17 cellular contexts compared by ENCODE assay signal in the genomic region with DNA sequence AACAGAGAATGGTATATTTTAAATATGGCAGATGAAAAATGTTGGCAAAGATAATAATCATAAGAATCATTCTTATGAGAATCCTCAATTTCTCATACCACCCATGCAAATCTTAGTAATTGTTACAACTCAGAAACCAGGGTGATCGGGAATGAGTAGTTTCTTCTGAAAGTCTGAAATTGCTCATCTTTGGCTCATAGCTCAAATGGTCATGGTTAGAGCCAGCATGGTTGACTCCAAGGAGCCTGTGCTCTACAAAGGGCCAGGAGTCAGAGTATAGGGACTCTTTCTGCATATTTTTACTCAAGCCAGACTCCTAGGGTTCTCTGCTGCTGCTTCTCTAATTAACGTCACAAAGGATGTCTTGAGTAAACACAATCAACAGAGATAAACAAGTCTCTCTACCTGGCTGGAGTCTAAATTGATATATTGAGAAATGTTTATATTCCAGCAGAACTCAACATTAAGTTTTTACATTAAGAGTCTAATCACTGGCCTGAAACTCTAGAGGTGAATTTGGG. TPM values are rescaled to one million over a fixed set of nuclear protein-coding genes. Genes with fewer than 3 reads are reported as not detected.
DNase-seq lines count a peak whose midpoint lies in the region; ATAC-seq and TF ChIP-seq lines count a peak whose summit lies in the region.
"Had no signal": no experiment of that assay in that cellular context is flagged by ENCODE, and none has a peak within 500 bp of the region (broad histone marks: within the 10 kb centered on the region; RNA-seq: fewer than 3 reads in every experiment).

No MANE protein-coding gene starts in this region.

- peaks cover 49% of the 10 kb centered on the region for H3K4me1 Mint-ChIP-seq in activated T-cell treated with anti-CD3 and anti-CD28 coated beads, Interleukin-2, amount 50 U/mL, for 4 hours (ENCODE audit: low read depth)
- H3K4me1 Mint-ChIP-seq in T-helper 17 cell (peaks cover 35% of the 10 kb centered on the region), glutamatergic neuron (ENCODE audit: low read depth, unreplicated experiment) (peaks cover 11% of the 10 kb centered on the region)
- H3K4me1 Mint-ChIP-seq in stimulated activated naive B cell treated with anti-CD40 and anti-IgM and Interleukin-4, amounts not matched to agents 10 μg/mL and 1 μg/mL and 100 μg/mL, for 72 hours, result peaks cover 51 to 73% of the 10 kb centered on the region in 2 donors

- DNase-seq in activated T-cell treated with anti-CD3 and anti-CD28 coated beads, Interleukin-2, amount 50 U/mL, for 4 hours, result no peak
- no peak for DNase-seq in activated T-cell treated with anti-CD3 and anti-CD28 coated beads, Interleukin-2, amount 50 U/mL, for 1 hour
- DNase-seq in T-helper 17 cell, result no peak
- no peak for DNase-seq in glutamatergic neuron
- DNase-seq in stimulated activated naive B cell treated with anti-CD40 and anti-IgM and Interleukin-4, amounts not matched to agents 10 μg/mL and 1 μg/mL and 100 μg/mL, for 72 hours, result no peak
- DNase-seq in omental fat pad (ENCODE audit: low spot score), result no peak
- DNase-seq: activated effector memory CD4-positive, alpha-beta T cell treated with Interleukin-2 at 50 U/mL for 16 hours; body of pancreas; dorsolateral prefrontal cortex; NCI-H187 treated with DMSO at 0.1 percent for 48 hours; NCI-H524 treated with DMSO at 0.1 percent for 48 hours; tibial artery; WERI-Rb-1 had no signal

- no peak for TF ChIP-seq CTCF in glutamatergic neuron (IDR thresholded peaks at IDR 0.05; ENCODE audit: partially characterized antibody, unreplicated experiment)
- TF ChIP-seq CTCF in omental fat pad (IDR thresholded peaks at IDR 0.05), result no peak

- H3K9me3 Mint-ChIP-seq in activated T-cell treated with anti-CD3 and anti-CD28 coated beads, Interleukin-2, amount 50 U/mL, for 4 hours, result no peaks in the 10 kb centered on the region
- peaks cover 12% of the 10 kb centered on the region for H3K9me3 Mint-ChIP-seq in glutamatergic neuron (ENCODE audit: unreplicated experiment)
- H3K9me3 Mint-ChIP-seq in stimulated activated naive B cell treated with anti-CD40 and anti-IgM and Interleukin-4, amounts not matched to agents 10 μg/mL and 1 μg/mL and 100 μg/mL, for 72 hours, result no peaks in the 10 kb centered on the region

- H3K4me3 Mint-ChIP-seq in activated T-cell treated with anti-CD3 and anti-CD28 coated beads, Interleukin-2, amount 50 U/mL, for 4 hours, result no peak overlapping the region
- H3K4me3 Mint-ChIP-seq in T-helper 17 cell (no peak overlapping the region), glutamatergic neuron (ENCODE audit: unreplicated experiment) (peak overlapping the region; percentile 97)
- H3K4me3 Mint-ChIP-seq in stimulated activated naive B cell treated with anti-CD40 and anti-IgM and Interleukin-4, amounts not matched to agents 10 μg/mL and 1 μg/mL and 100 μg/mL, for 72 hours, result no peak overlapping the region

- ATAC-seq in activated T-cell treated with anti-CD3 and anti-CD28 coated beads, Interleukin-2, amount 50 U/mL, for 4 hours, result peak; percentile 58 to 64
- ATAC-seq in T-helper 17 cell (no peak), GM18867 (IDR thresholded peaks at IDR 0.05; ENCODE audit: unreplicated experiment) (no peak), GM18502 (IDR thresholded peaks at IDR 0.05; ENCODE audit: poor library complexity, unreplicated experiment) (no peak), omental fat pad (ENCODE audit: low FRiP score) (no peak)
- peak in 1 of 2 donors; percentile 18 for ATAC-seq in stimulated activated naive B cell treated with anti-CD40 and anti-IgM and Interleukin-4, amounts not matched to agents 10 μg/mL and 1 μg/mL and 100 μg/mL, for 72 hours (replicated peaks)
- ATAC-seq: body of pancreas had no signal

- no peaks in the 10 kb centered on the region for H3K27me3 Mint-ChIP-seq in activated T-cell treated with anti-CD3 and anti-CD28 coated beads, Interleukin-2, amount 50 U/mL, for 4 hours (ENCODE audit: low read depth)
- no peaks in the 10 kb centered on the region for H3K27me3 Mint-ChIP-seq in T-helper 17 cell
- peaks cover 16% of the 10 kb centered on the region for H3K27me3 Mint-ChIP-seq in glutamatergic neuron (ENCODE audit: unreplicated experiment)
- peaks cover 0 to 4% of the 10 kb centered on the region in 2 donors for H3K27me3 Mint-ChIP-seq in stimulated activated naive B cell treated with anti-CD40 and anti-IgM and Interleukin-4, amounts not matched to agents 10 μg/mL and 1 μg/mL and 100 μg/mL, for 72 hours

- no peaks in the 10 kb centered on the region for H3K9me3 ChIP-seq in T-helper 17 cell (ENCODE audit: control insufficient read depth, low read length, poor library complexity, severe bottlenecking)
- H3K9me3 ChIP-seq: body of pancreas, tibial artery had no signal

- H3K27ac Mint-ChIP-seq in T-helper 17 cell (peak overlapping the region; percentile 97), glutamatergic neuron (ENCODE audit: unreplicated experiment) (no peak overlapping the region)
- H3K27ac Mint-ChIP-seq in stimulated activated naive B cell treated with anti-CD40 and anti-IgM and Interleukin-4, amounts not matched to agents 10 μg/mL and 1 μg/mL and 100 μg/mL, for 72 hours, result peak overlapping the region; percentile 97

- peaks cover 9% of the 10 kb centered on the region for H3K36me3 Mint-ChIP-seq in activated T-cell treated with anti-CD3 and anti-CD28 coated beads, Interleukin-2, amount 50 U/mL, for 4 hours (ENCODE audit: insufficient read depth)
- peaks cover 4% of the 10 kb centered on the region for H3K36me3 Mint-ChIP-seq in T-helper 17 cell (ENCODE audit: low read depth)
- no peaks in the 10 kb centered on the region for H3K36me3 Mint-ChIP-seq in glutamatergic neuron (ENCODE audit: unreplicated experiment)
- H3K36me3 Mint-ChIP-seq in stimulated activated naive B cell treated with anti-CD40 and anti-IgM and Interleukin-4, amounts not matched to agents 10 μg/mL and 1 μg/mL and 100 μg/mL, for 72 hours, result peaks cover 20 to 33% of the 10 kb centered on the region in 2 donors

RNA-seq across cellular contexts. Expression of a gene that starts 1.9 kb away (rescaled TPM):
- 10 to 100 TPM; 20.3 to 23.5 (median 21.2) TPM for total RNA-seq in activated T-cell treated with anti-CD3 and anti-CD28 coated beads, Interleukin-2, amount 50 U/mL, for 4 hours
- 10 to 100 TPM; 74.0 to 78.2 TPM for total RNA-seq in T-helper 17 cell
- 39.0 TPM for total RNA-seq in glutamatergic neuron (ENCODE audit: unreplicated experiment)
- total RNA-seq in omental fat pad, result 10 to 100 TPM; 28.8 to 48.3 (median 32.5) TPM

RNA-seq across cellular contexts. Expression of a gene that starts 40.5 kb away (rescaled TPM):
- total RNA-seq in activated T-cell treated with anti-CD3 and anti-CD28 coated beads, Interleukin-2, amount 50 U/mL, for 4 hours, result not detected
- total RNA-seq in T-helper 17 cell, result under 1 TPM in 1 of 2 donors, not detected in 1; 0.15 TPM
- not detected for total RNA-seq in glutamatergic neuron (ENCODE audit: unreplicated experiment)
- total RNA-seq in omental fat pad, result not detected
- total RNA-seq: body of pancreas, fibroblast of lung, MCF 10A had no signal

Comparison
In these comparisons a context has a peak if more than half of its experiments do, and no peak if none do; other contexts are left out.
1. ATAC-seq: peak in activated T-cell treated with anti-CD3 and anti-CD28 coated beads, Interleukin-2, amount 50 U/mL, for 4 hours (2 of 2); none in T-helper 17 cell (single experiment), GM18867 (single experiment), GM18502 (single experiment) and omental fat pad (single experiment).